In the genomic region with DNA sequence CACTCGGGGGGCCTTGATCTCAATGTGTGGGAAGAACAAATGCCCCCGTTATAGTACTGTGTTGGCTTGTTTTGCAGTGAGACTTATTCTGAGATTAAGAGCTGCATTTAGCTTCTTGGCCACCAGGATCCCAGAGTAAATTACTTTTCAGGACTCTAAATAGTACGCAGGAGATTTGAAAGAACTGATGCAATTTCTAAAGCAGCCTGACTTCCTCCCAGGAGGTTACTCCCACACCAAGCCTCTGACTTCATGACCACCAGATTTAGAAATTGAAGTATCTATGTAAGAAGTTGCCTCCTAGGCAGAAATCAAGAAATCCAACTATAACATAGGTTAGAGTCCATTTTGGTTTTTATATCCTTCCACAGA, we compare ENCODE assay signal across 8 cellular contexts.
DNase-seq lines count a peak whose midpoint lies in the region; ATAC-seq and TF ChIP-seq lines count a peak whose summit lies in the region.

No MANE protein-coding gene starts in this region.

- no peak for TF ChIP-seq CTCF in PC-9 (conservative IDR thresholded peaks at IDR 0.05)
- no peak for TF ChIP-seq CTCF in gastroesophageal sphincter (IDR thresholded peaks at IDR 0.05)
- TF ChIP-seq CTCF in Calu3 (IDR thresholded peaks at IDR 0.05; ENCODE audit: unreplicated experiment), result no peak

- no peak for TF ChIP-seq POLR2A in gastroesophageal sphincter (IDR thresholded peaks at IDR 0.05)

- no peak for TF ChIP-seq EP300 in gastroesophageal sphincter (IDR thresholded peaks at IDR 0.05)

- CTCF ChIA-PET in PC-9 (lab: Charles Lee), result no interaction called here
- CTCF ChIA-PET in Calu3 (lab: Charles Lee), result no interaction called here

- H3K27me3 ChIP-seq in PC-9 (ENCODE audit: insufficient read depth, low read depth), result no peaks in the 10 kb centered on the region
- no peaks in the 10 kb centered on the region for H3K27me3 ChIP-seq in gastroesophageal sphincter

- H3F3A ChIP-seq in PC-9 (ENCODE audit: insufficient read depth, low read depth), result no peaks in the 10 kb centered on the region

- no peaks in the 10 kb centered on the region for H4K20me1 ChIP-seq in PC-9 (ENCODE audit: insufficient read depth)

- intact Hi-C loops in PC-9 (cut with micrococcal nuclease; ENCODE audit: unreplicated experiment) (no loop called here), Calu3 (cut with micrococcal nuclease; ENCODE audit: unreplicated experiment) (no loop called here)

- 67 to 92% methylated on average over 1 to 3 of the region's 3 CpGs for WGBS in gastroesophageal sphincter (ENCODE audit: low coverage in 1 of 2), 2 donors

- POLR2A ChIA-PET in PC-9 (lab: Charles Lee; ENCODE audit: unreplicated experiment), result no interaction called here

- H3K9me3 ChIP-seq in PC-9 (ENCODE audit: insufficient read depth, low read depth), result no peaks in the 10 kb centered on the region
- no peaks in the 10 kb centered on the region for H3K9me3 ChIP-seq in gastroesophageal sphincter

- H3K4me3 ChIP-seq in PC-9, result no peak overlapping the region
- no peak overlapping the region for H3K4me3 ChIP-seq in gastroesophageal sphincter

- no peak overlapping the region for H3K27ac ChIP-seq in PC-9
- no peak overlapping the region for H3K27ac ChIP-seq in gastroesophageal sphincter

- H3K79me2 ChIP-seq in PC-9 (ENCODE audit: low read depth), result no peaks in the 10 kb centered on the region

- TSS peak; percentile 5 for BruUV-seq in PC-9 (replicated peaks; lab: Mats Ljungman, UMichigan)
- no TSS peak for BruUV-seq in Calu3 (replicated peaks; lab: Mats Ljungman, UMichigan)

- no peaks in the 10 kb centered on the region for H3K4me1 ChIP-seq in PC-9 (replicated peaks; ENCODE audit: insufficient read depth)
- no peaks in the 10 kb centered on the region for H3K4me1 ChIP-seq in gastroesophageal sphincter

- DNase-seq in PC-9, result no peak
- DNase-seq in stimulated activated effector memory CD8-positive, alpha-beta T cell treated with anti-CD3 and anti-CD28 coated beads, Interleukin-12 subunit alpha, Interleukin-12 subunit beta, amount 100 ng/mL, for 72 hours (ENCODE audit: low spot score in 2 of 2), result no peak
- no peak for DNase-seq in left lobe of liver (ENCODE audit: low spot score)
- no peak for DNase-seq in NCI-H345 (lab: John Stamatoyannopoulos, UW)
- no peak for DNase-seq in Calu3

- peaks cover 9% of the 10 kb centered on the region for H3K4me1 Mint-ChIP-seq in stimulated activated effector memory CD8-positive, alpha-beta T cell treated with anti-CD3 and anti-CD28 coated beads, Interleukin-12 subunit alpha, Interleukin-12 subunit beta, amount 100 ng/mL, for 72 hours
- H3K4me1 Mint-ChIP-seq in Calu3 (ENCODE audit: low read depth, unreplicated experiment), result no peaks in the 10 kb centered on the region

- H3K36me3 ChIP-seq in PC-9 (ENCODE audit: low read depth) (peaks cover 11% of the 10 kb centered on the region; the same call in 1 of the 2 replicates), gastroesophageal sphincter (peaks cover 3 to 46% of the 10 kb centered on the region in 2 donors)

- H3K36me3 Mint-ChIP-seq in stimulated activated effector memory CD8-positive, alpha-beta T cell treated with anti-CD3 and anti-CD28 coated beads, Interleukin-12 subunit alpha, Interleukin-12 subunit beta, amount 100 ng/mL, for 72 hours, result peaks cover 13% of the 10 kb centered on the region
- no peaks in the 10 kb centered on the region for H3K36me3 Mint-ChIP-seq in Calu3 (ENCODE audit: insufficient read depth, unreplicated experiment)

- no peak overlapping the region for H3K4me3 Mint-ChIP-seq in stimulated activated effector memory CD8-positive, alpha-beta T cell treated with anti-CD3 and anti-CD28 coated beads, Interleukin-12 subunit alpha, Interleukin-12 subunit beta, amount 100 ng/mL, for 72 hours
- H3K4me3 Mint-ChIP-seq in Calu3 (ENCODE audit: low read depth, unreplicated experiment), result no peak overlapping the region

- no peak overlapping the region for H2AFZ ChIP-seq in PC-9

- peak overlapping the region; percentile 0 for H3K27ac Mint-ChIP-seq in stimulated activated effector memory CD8-positive, alpha-beta T cell treated with anti-CD3 and anti-CD28 coated beads, Interleukin-12 subunit alpha, Interleukin-12 subunit beta, amount 100 ng/mL, for 72 hours
- H3K27ac Mint-ChIP-seq in Calu3 (ENCODE audit: unreplicated experiment), result no peak overlapping the region

- H3K27me3 Mint-ChIP-seq in Calu3 (ENCODE audit: unreplicated experiment), result no peaks in the 10 kb centered on the region

- ATAC-seq in GM19397 (IDR thresholded peaks at IDR 0.05; ENCODE audit: unreplicated experiment) (peak; percentile 1), gastroesophageal sphincter (peak; percentile 51), left lobe of liver (no peak), HG02571 (IDR thresholded peaks at IDR 0.05; ENCODE audit: unreplicated experiment) (no peak)
- no peak for ATAC-seq in stimulated activated effector memory CD8-positive, alpha-beta T cell treated with anti-CD3 and anti-CD28 coated beads, Interleukin-12 subunit alpha, Interleukin-12 subunit beta, amount 100 ng/mL, for 72 hours

- H3K4me2 ChIP-seq in PC-9, result no peak overlapping the region

- no peaks in the 10 kb centered on the region for H3K9me2 ChIP-seq in PC-9 (ENCODE audit: insufficient read depth)

- no peaks in the 10 kb centered on the region for H3K9me3 Mint-ChIP-seq in stimulated activated effector memory CD8-positive, alpha-beta T cell treated with anti-CD3 and anti-CD28 coated beads, Interleukin-12 subunit alpha, Interleukin-12 subunit beta, amount 100 ng/mL, for 72 hours
- no peaks in the 10 kb centered on the region for H3K9me3 Mint-ChIP-seq in Calu3 (ENCODE audit: low read depth, unreplicated experiment)

Comparison
In these comparisons a context has a peak if more than half of its experiments do, and no peak if none do; other contexts are left out.
1. ATAC-seq: peak in GM19397 (single experiment) and gastroesophageal sphincter (single experiment); none in stimulated activated effector memory CD8-positive, alpha-beta T cell treated with anti-CD3 and anti-CD28 coated beads, Interleukin-12 subunit alpha, Interleukin-12 subunit beta, amount 100 ng/mL, for 72 hours (single experiment), left lobe of liver (single experiment) and HG02571 (single experiment).